In the genomic region with DNA sequence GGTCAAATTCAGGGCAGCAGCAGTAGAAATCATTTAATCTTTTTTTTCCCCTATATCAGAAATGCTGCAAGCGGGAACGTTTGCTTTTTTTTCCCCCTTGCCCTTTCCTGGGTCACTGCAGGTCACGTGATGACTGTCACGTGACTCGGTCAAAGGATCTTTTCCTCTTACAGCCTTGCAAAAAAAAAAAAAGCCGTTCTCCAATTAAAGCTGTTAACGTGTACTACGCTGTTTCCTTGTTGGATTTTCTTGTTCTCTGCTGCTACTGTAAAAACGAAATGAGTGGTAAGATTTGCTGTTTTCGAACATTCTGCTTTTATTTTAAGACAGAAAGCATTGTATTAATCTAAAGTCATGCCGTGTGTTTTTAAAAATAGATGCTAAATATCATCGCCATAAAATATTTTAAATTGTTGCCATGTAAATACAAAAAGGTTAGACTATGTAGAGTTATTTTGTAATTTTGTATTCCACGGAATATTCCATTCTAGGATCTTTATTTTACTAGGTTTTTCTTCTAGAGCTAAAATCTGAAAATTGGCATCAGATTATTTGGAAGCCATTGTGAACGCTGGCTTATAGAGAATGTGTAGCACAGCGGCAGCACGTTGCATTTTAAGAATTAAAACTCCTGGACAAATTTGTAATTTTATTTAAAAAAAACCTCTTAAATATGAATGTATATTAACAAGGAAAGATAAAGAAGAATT, we compare ENCODE assay signal across 8 cellular contexts.
DNase-seq lines count a peak whose midpoint lies in the region; ATAC-seq and TF ChIP-seq lines count a peak whose summit lies in the region.

No MANE protein-coding gene starts in this region.

- H3K9me3 Mint-ChIP-seq in activated B cell treated with CpG ODN at 0.5 μM for 24 hours, result no peaks in the 10 kb centered on the region

- POLR2A ChIA-PET in activated B cell treated with CpG ODN at 0.5 μM for 24 hours (lab: Charles Lee), result interaction anchor here (0.6 to 2.5 kb wide), 6 partner anchors 13 to 826 kb away, joined by 3 to 16 read pairs (median 4); partner anchors contain the start of genes FNDC3A and SPRYD7

- intact Hi-C loops in activated B cell treated with CpG ODN at 0.5 μM for 24 hours (cut with micrococcal nuclease), result loop anchor here (1.0 kb wide), 1 partner anchor 135 kb away; the partner anchor contains the start of gene FNDC3A

- H3K4me3 Mint-ChIP-seq in activated B cell treated with CpG ODN at 0.5 μM for 24 hours, result peak overlapping the region; percentile 91

- CTCF ChIA-PET in activated B cell treated with CpG ODN at 0.5 μM for 24 hours (lab: Charles Lee), result no interaction called here

- H3K4me1 Mint-ChIP-seq in activated B cell treated with CpG ODN at 0.5 μM for 24 hours, result peaks cover 19% of the 10 kb centered on the region

- ATAC-seq in HG02798 (IDR thresholded peaks at IDR 0.05; ENCODE audit: poor library complexity, unreplicated experiment), result peak; percentile 67
- peak; percentile 83 for ATAC-seq in activated B cell treated with CpG ODN at 0.5 μM for 24 hours (ENCODE audit: low read depth)
- ATAC-seq in GM21576 (IDR thresholded peaks at IDR 0.05; ENCODE audit: unreplicated experiment), result no peak

- peak overlapping the region; percentile 83 for H3K27ac Mint-ChIP-seq in activated B cell treated with CpG ODN at 0.5 μM for 24 hours

- H3K36me3 Mint-ChIP-seq in activated B cell treated with CpG ODN at 0.5 μM for 24 hours (ENCODE audit: low read depth), result peaks cover 13% of the 10 kb centered on the region

- TF ChIP-seq CTCF in activated B cell treated with CpG ODN at 0.5 μM for 24 hours (IDR thresholded peaks at IDR 0.05), result no peak

- peak; percentile 63 for DNase-seq in DMS79 (lab: John Stamatoyannopoulos, UW)
- DNase-seq in NCI-H226, result peak; percentile 78
- peak; percentile 51 for DNase-seq in activated B cell treated with CpG ODN at 0.5 μM for 24 hours
- peak; percentile 91 for DNase-seq in cerebellar cortex (ENCODE audit: low spot score)
- DNase-seq in islet precursor cell, result peak; percentile 86
- peak; percentile 57 for DNase-seq in stimulated activated CD4-positive, alpha-beta T cell treated with anti-CD3 and anti-CD28 coated beads, Interleukin-12 subunit alpha, Interleukin-12 subunit beta, amount 100 ng/mL, for 4 hours

- H3K27me3 Mint-ChIP-seq in activated B cell treated with CpG ODN at 0.5 μM for 24 hours, result no peaks in the 10 kb centered on the region
